ENCODE assay signal across 2 cellular contexts in the genomic region with DNA sequence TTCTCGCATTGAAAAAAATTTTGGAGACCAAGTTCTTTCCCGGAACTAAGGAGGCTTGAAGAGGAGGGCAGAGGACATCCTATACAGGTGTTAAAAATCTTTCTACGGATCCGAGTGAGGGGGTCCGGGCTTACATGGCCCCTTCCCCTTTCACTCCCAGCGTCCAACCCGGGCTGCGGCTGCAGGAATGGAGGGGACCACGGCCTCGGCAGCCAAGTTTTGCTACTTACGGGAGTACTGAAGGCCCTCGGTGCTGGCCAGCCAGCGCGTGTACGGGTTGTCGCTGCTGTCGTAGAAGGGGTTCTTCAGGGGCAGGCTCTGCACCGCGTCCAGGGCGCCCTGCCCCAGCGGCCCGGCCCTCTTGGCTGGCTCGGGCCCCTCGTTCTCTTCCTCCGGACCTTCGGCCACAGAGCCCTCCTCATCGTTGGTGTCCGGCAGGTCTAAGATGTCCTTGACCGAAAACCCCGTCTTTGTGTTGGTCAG.
TF ChIP-seq lines count a peak whose summit lies in the region.

No MANE protein-coding gene starts in this region.

TF ChIP-seq in WTC11, 78 proteins besides CTCF, POLR2A, EP300 and RAD21 (continued from another document):
- TF ChIP-seq, protein P1, sequence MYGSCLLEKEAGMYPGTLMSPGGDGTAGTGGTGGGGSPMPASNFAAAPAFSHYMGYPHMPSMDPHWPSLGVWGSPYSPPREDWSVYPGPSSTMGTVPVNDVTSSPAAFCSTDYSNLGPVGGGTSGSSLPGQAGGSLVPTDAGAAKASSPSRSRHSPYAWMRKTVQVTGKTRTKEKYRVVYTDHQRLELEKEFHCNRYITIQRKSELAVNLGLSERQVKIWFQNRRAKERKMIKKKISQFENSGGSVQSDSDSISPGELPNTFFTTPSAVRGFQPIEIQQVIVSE (CRISPR knock-in tag; IDR thresholded peaks at IDR 0.05; ENCODE audit: borderline replicate concordance), result no peak
- TF ChIP-seq IRF1 (CRISPR knock-in tag; IDR thresholded peaks at IDR 0.05) (no peak), NR1H2 (CRISPR knock-in tag; IDR thresholded peaks at IDR 0.05) (no peak), PRDM15 (CRISPR knock-in tag; IDR thresholded peaks at IDR 0.05) (no peak), NFE2L1 (CRISPR knock-in tag; IDR thresholded peaks at IDR 0.05) (no peak), HMGA2 (CRISPR knock-in tag; IDR thresholded peaks at IDR 0.05) (no peak), OVOL2 (CRISPR knock-in tag; IDR thresholded peaks at IDR 0.05; ENCODE audit: borderline replicate concordance) (no peak)
- TF ChIP-seq, protein P2, sequence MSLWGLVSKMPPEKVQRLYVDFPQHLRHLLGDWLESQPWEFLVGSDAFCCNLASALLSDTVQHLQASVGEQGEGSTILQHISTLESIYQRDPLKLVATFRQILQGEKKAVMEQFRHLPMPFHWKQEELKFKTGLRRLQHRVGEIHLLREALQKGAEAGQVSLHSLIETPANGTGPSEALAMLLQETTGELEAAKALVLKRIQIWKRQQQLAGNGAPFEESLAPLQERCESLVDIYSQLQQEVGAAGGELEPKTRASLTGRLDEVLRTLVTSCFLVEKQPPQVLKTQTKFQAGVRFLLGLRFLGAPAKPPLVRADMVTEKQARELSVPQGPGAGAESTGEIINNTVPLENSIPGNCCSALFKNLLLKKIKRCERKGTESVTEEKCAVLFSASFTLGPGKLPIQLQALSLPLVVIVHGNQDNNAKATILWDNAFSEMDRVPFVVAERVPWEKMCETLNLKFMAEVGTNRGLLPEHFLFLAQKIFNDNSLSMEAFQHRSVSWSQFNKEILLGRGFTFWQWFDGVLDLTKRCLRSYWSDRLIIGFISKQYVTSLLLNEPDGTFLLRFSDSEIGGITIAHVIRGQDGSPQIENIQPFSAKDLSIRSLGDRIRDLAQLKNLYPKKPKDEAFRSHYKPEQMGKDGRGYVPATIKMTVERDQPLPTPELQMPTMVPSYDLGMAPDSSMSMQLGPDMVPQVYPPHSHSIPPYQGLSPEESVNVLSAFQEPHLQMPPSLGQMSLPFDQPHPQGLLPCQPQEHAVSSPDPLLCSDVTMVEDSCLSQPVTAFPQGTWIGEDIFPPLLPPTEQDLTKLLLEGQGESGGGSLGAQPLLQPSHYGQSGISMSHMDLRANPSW (CRISPR knock-in tag; conservative IDR thresholded peaks at IDR 0.05; ENCODE audit: low read depth), result no peak
- TF ChIP-seq, protein P3, sequence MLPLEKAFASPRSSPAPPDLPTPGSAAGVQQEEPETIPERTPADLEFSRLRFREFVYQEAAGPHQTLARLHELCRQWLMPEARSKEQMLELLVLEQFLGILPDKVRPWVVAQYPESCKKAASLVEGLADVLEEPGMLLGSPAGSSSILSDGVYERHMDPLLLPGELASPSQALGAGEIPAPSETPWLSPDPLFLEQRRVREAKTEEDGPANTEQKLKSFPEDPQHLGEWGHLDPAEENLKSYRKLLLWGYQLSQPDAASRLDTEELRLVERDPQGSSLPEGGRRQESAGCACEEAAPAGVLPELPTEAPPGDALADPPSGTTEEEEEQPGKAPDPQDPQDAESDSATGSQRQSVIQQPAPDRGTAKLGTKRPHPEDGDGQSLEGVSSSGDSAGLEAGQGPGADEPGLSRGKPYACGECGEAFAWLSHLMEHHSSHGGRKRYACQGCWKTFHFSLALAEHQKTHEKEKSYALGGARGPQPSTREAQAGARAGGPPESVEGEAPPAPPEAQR (CRISPR knock-in tag; IDR thresholded peaks at IDR 0.05), result no peak
- TF ChIP-seq, protein P4, sequence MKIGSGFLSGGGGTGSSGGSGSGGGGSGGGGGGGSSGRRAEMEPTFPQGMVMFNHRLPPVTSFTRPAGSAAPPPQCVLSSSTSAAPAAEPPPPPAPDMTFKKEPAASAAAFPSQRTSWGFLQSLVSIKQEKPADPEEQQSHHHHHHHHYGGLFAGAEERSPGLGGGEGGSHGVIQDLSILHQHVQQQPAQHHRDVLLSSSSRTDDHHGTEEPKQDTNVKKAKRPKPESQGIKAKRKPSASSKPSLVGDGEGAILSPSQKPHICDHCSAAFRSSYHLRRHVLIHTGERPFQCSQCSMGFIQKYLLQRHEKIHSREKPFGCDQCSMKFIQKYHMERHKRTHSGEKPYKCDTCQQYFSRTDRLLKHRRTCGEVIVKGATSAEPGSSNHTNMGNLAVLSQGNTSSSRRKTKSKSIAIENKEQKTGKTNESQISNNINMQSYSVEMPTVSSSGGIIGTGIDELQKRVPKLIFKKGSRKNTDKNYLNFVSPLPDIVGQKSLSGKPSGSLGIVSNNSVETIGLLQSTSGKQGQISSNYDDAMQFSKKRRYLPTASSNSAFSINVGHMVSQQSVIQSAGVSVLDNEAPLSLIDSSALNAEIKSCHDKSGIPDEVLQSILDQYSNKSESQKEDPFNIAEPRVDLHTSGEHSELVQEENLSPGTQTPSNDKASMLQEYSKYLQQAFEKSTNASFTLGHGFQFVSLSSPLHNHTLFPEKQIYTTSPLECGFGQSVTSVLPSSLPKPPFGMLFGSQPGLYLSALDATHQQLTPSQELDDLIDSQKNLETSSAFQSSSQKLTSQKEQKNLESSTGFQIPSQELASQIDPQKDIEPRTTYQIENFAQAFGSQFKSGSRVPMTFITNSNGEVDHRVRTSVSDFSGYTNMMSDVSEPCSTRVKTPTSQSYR (CRISPR knock-in tag; IDR thresholded peaks at IDR 0.05), result no peak

TF ChIP-seq in HepG2, 621 proteins besides CTCF, POLR2A, EP300 and RAD21 (continued from another document):
- peak; percentile 17 for TF ChIP-seq HNRNPLL (IDR thresholded peaks at IDR 0.05; ENCODE audit: low read depth, low read length, poor library complexity, severe bottlenecking)
- TF ChIP-seq ZNF660 (CRISPR knock-in tag; IDR thresholded peaks at IDR 0.05; ENCODE audit: borderline replicate concordance, low read depth), result no peak
- TF ChIP-seq RXRB (CRISPR knock-in tag; IDR thresholded peaks at IDR 0.05; ENCODE audit: borderline replicate concordance), result no peak
